ENCODE assay signal across 5 cellular contexts in genomic region chr2:127890756-127891155, GRCh38. TPM values are rescaled to one million over a fixed set of nuclear protein-coding genes. Genes with fewer than 3 reads are reported as not detected.
A peak's percentile ranks its signal among the peaks of the same experiment; 100 is the strongest.
DNase-seq lines count a peak whose midpoint lies in the region; ATAC-seq and TF ChIP-seq lines count a peak whose summit lies in the region.
"Not testable (repeated sequence)": the region's sequence is repeated elsewhere in the genome, so short reads cannot be mapped to it uniquely, and the experiment has no call there.

No MANE protein-coding gene starts in this region.

- intact Hi-C loops in CD4-positive, alpha-beta T cell (cut with DNase I, micrococcal nuclease), result loop anchor here in 1 of 2 experiments (5.0 kb wide), 1 partner anchor 358 kb away; no protein-coding TSS in a partner anchor
- intact Hi-C loops in cardiac septum (cut with DNase I), result loop anchor here (5.0 kb wide), 1 partner anchor 62 kb away; no protein-coding TSS in a partner anchor
- intact Hi-C loops in posterior vena cava (cut with DNase I), result not testable (repeated sequence)

- POLR2A ChIA-PET in CD4-positive, alpha-beta T cell (lab: Charles Lee), result interaction anchor here (0.6 kb wide), 1 partner anchor 181 kb away, joined by 3 read pairs; no protein-coding TSS in a partner anchor
- POLR2A ChIA-PET in HEK293 (lab: Yijun Ruan, JAX), result not testable (repeated sequence)

- not testable (repeated sequence) for H3K36me3 Mint-ChIP-seq in CD4-positive, alpha-beta T cell (ENCODE audit: low read depth)
- H3K36me3 Mint-ChIP-seq in brain, result peaks cover 17% of the 10 kb centered on the region

- not testable (repeated sequence) for H3K4me3 ChIP-seq in HEK293 (ENCODE audit: low read depth, low read length)

- not testable (repeated sequence) for ATAC-seq in CD4-positive, alpha-beta T cell (ENCODE audit: poor library complexity)

- not testable (repeated sequence) for H3K9me3 Mint-ChIP-seq in CD4-positive, alpha-beta T cell; brain

- not testable (repeated sequence) for H3K9me3 ChIP-seq in CD4-positive, alpha-beta T cell (ENCODE audit: control insufficient read depth, low read length); HEK293 (ENCODE audit: control insufficient read depth, insufficient read depth, low read depth, low read length)

- not testable (repeated sequence) for TF ChIP-seq CTCF in CD4-positive, alpha-beta T cell (IDR thresholded peaks at IDR 0.05); HEK293 (tag by site-specific recombination; IDR thresholded peaks at IDR 0.05); brain (conservative IDR thresholded peaks at IDR 0.05)

- H3K4me3 Mint-ChIP-seq in CD4-positive, alpha-beta T cell, result not testable (repeated sequence)
- peak overlapping the region in 1 of 5 experiments; percentile 83 for H3K4me3 Mint-ChIP-seq in brain

- H3K4me1 Mint-ChIP-seq in CD4-positive, alpha-beta T cell (ENCODE audit: low read depth), result peaks cover 30% of the 10 kb centered on the region
- H3K4me1 Mint-ChIP-seq in brain, result peaks cover 21% of the 10 kb centered on the region

- H3K4me1 ChIP-seq in HEK293 (ENCODE audit: control insufficient read depth, insufficient read depth, low read length), result not testable (repeated sequence)

- DNase-seq in CD4-positive, alpha-beta T cell, result not testable (repeated sequence)
- peak; percentile 47 for DNase-seq in cardiac septum (ENCODE audit: low spot score)
- DNase-seq in posterior vena cava (ENCODE audit: low spot score), result peak; percentile 67

- peak overlapping the region; percentile 55 for H3K27ac Mint-ChIP-seq in CD4-positive, alpha-beta T cell
- peak overlapping the region in 3 of 5 experiments; percentile 16 to 60 (median 38) for H3K27ac Mint-ChIP-seq in brain

- H3K27me3 ChIP-seq in CD4-positive, alpha-beta T cell (ENCODE audit: control insufficient read depth, insufficient read depth, low read length), result not testable (repeated sequence)

- not testable (repeated sequence) for H3K27ac ChIP-seq in CD4-positive, alpha-beta T cell (ENCODE audit: low read depth, low read length); HEK293 (ENCODE audit: extremely low read depth, low read depth, low read length)

- H3K36me3 ChIP-seq in HEK293 (ENCODE audit: control insufficient read depth in 2 of 2, insufficient read depth in 1 of 2, low read length in 2 of 2), result not testable (repeated sequence)

- CTCF ChIA-PET in CD4-positive, alpha-beta T cell (lab: Charles Lee); HEK293 (lab: Yijun Ruan, JAX): not testable (repeated sequence)

- not testable (repeated sequence) for H3K27me3 Mint-ChIP-seq in CD4-positive, alpha-beta T cell; brain

TF ChIP-seq in HEK293, 187 proteins besides CTCF, POLR2A, EP300 and RAD21:
- peak; percentile 41 for TF ChIP-seq PRDM6 (tag by site-specific recombination; IDR thresholded peaks at IDR 0.05)

RNA-seq across cellular contexts. Expression of gene AMMECR1L, which starts 5.0 kb away (rescaled TPM):
- 10 to 100 TPM in 1 of 2 experiments, 1 to 10 TPM in 1; 9.6 to 10.1 TPM for total RNA-seq in CD4-positive, alpha-beta T cell
- 5.7 TPM for polyA plus RNA-seq in brain (ENCODE audit: insufficient read depth, low read depth, low replicate concordance)
- total RNA-seq in cardiac septum (11.8 TPM), posterior vena cava (10 to 100 TPM; 14.2 to 15.4 TPM)

RNA-seq across cellular contexts. Expression of gene POLR2D, which starts 32.8 kb away (rescaled TPM):
- total RNA-seq in CD4-positive, alpha-beta T cell, result 10 to 100 TPM; 30.5 to 32.9 TPM
- 23.3 TPM for polyA plus RNA-seq in brain (ENCODE audit: insufficient read depth, low read depth, low replicate concordance)
- total RNA-seq in cardiac septum (19.6 TPM), posterior vena cava (10 to 100 TPM; 21.3 to 21.4 TPM)
